ENCODE assay signal across 9 cellular contexts in the genomic region with DNA sequence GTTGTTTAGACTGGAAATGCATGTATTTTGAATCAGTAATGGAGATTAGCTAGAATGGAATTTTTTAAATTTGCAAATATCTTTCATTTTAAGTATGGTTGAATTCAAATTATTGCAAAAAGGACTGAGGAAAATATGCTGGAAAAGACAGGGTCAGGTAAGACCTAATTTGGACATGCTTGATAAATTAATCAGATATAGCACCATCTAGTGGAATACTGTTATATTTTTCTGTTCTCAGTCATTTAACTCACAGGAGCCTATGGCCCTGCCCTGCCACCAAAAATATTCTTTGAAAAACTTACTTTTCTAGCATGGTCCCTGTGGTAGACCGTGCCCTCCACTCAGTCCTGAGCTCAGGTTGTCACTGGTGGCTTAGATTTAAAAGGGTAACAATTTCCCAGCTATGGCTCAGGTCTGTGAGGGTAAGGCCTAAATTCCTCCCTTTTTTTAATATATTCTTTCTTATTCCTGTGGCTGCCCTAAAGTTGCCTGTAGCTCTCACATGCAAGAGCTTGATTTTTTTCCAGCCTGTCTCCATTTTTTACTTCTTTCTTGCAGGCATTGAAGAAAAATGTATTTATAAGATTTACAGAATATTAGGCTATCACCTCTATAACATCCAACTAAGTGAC. TPM values are rescaled to one million over a fixed set of nuclear protein-coding genes. Genes with fewer than 3 reads are reported as not detected.
DNase-seq lines count a peak whose midpoint lies in the region; ATAC-seq and TF ChIP-seq lines count a peak whose summit lies in the region.
"Had no signal": no experiment of that assay in that cellular context is flagged by ENCODE, and none has a peak within 500 bp of the region (broad histone marks: within the 10 kb centered on the region; RNA-seq: fewer than 3 reads in every experiment).

No MANE protein-coding gene starts in this region.

- ATAC-seq in GM18520 (IDR thresholded peaks at IDR 0.05; ENCODE audit: unreplicated experiment) (peak; percentile 81), HG03103 (IDR thresholded peaks at IDR 0.05; ENCODE audit: low read depth, unreplicated experiment) (peak; percentile 71)
- ATAC-seq in stimulated activated effector memory CD8-positive, alpha-beta T cell treated with anti-CD3 and anti-CD28 coated beads, Interleukin-12 subunit alpha, Interleukin-12 subunit beta, amount 100 ng/mL, for 72 hours = peak; percentile 44

- no peaks in the 10 kb centered on the region for H3K36me3 Mint-ChIP-seq in stimulated activated effector memory CD8-positive, alpha-beta T cell treated with anti-CD3 and anti-CD28 coated beads, Interleukin-12 subunit alpha, Interleukin-12 subunit beta, amount 100 ng/mL, for 72 hours
- no peaks in the 10 kb centered on the region for H3K36me3 Mint-ChIP-seq in T-helper 2 cell treated with Interferon-gamma antibody and Interleukin-4, amounts not matched to agents 5 μg/mL and 100 μg/mL, for 36 hours (ENCODE audit: low read depth)

- no peak for TF ChIP-seq POLR2A in adrenal gland (IDR thresholded peaks at IDR 0.05)

- H3K27ac Mint-ChIP-seq in stimulated activated effector memory CD8-positive, alpha-beta T cell treated with anti-CD3 and anti-CD28 coated beads, Interleukin-12 subunit alpha, Interleukin-12 subunit beta, amount 100 ng/mL, for 72 hours = no peak overlapping the region
- no peak overlapping the region for H3K27ac Mint-ChIP-seq in T-helper 2 cell treated with Interferon-gamma antibody and Interleukin-4, amounts not matched to agents 5 μg/mL and 100 μg/mL, for 36 hours

- H3K27ac ChIP-seq in C4-2B (no peak overlapping the region), adrenal gland (no peak overlapping the region)
- H3K27ac ChIP-seq: skin epidermis had no signal

- no peaks in the 10 kb centered on the region for H3K36me3 ChIP-seq in adrenal gland (replicated peaks in 1 of 2)

- intact Hi-C loops in adrenal gland (cut with DNase I) = loop anchor here in 1 of 2 donors (5.0 kb wide), 2 partner anchors 114 to 291 kb away; no protein-coding TSS in a partner anchor

- H3K9me3 ChIP-seq in adrenal gland (replicated peaks in 1 of 3) = peaks cover 0 to 8% (median 4%) of the 10 kb centered on the region in 3 donors

- no peaks in the 10 kb centered on the region for H3K4me1 ChIP-seq in adrenal gland (replicated peaks in 1 of 2)

- peaks cover 32% of the 10 kb centered on the region for H3K27me3 Mint-ChIP-seq in T-helper 2 cell treated with Interferon-gamma antibody and Interleukin-4, amounts not matched to agents 5 μg/mL and 100 μg/mL, for 36 hours (ENCODE audit: low read depth)

- 16 to 35% (median 26%) methylated on average over 1 of the region's 1 CpG for WGBS in adrenal gland, 4 donors

- peak; percentile 79 for TF ChIP-seq CTCF in C4-2B (conservative IDR thresholded peaks at IDR 0.05)
- TF ChIP-seq CTCF in adrenal gland (IDR thresholded peaks at IDR 0.05) = peak; percentile 46 to 71 (median 60)

- no peaks in the 10 kb centered on the region for H3K27me3 ChIP-seq in adrenal gland

- no peak overlapping the region for H3K4me3 Mint-ChIP-seq in stimulated activated effector memory CD8-positive, alpha-beta T cell treated with anti-CD3 and anti-CD28 coated beads, Interleukin-12 subunit alpha, Interleukin-12 subunit beta, amount 100 ng/mL, for 72 hours
- H3K4me3 Mint-ChIP-seq in T-helper 2 cell treated with Interferon-gamma antibody and Interleukin-4, amounts not matched to agents 5 μg/mL and 100 μg/mL, for 36 hours = no peak overlapping the region

- H3K9me3 Mint-ChIP-seq in stimulated activated effector memory CD8-positive, alpha-beta T cell treated with anti-CD3 and anti-CD28 coated beads, Interleukin-12 subunit alpha, Interleukin-12 subunit beta, amount 100 ng/mL, for 72 hours = peaks cover 15% of the 10 kb centered on the region
- peaks cover 19% of the 10 kb centered on the region for H3K9me3 Mint-ChIP-seq in T-helper 2 cell treated with Interferon-gamma antibody and Interleukin-4, amounts not matched to agents 5 μg/mL and 100 μg/mL, for 36 hours

- H3K4me1 Mint-ChIP-seq in stimulated activated effector memory CD8-positive, alpha-beta T cell treated with anti-CD3 and anti-CD28 coated beads, Interleukin-12 subunit alpha, Interleukin-12 subunit beta, amount 100 ng/mL, for 72 hours = no peaks in the 10 kb centered on the region
- H3K4me1 Mint-ChIP-seq in T-helper 2 cell treated with Interferon-gamma antibody and Interleukin-4, amounts not matched to agents 5 μg/mL and 100 μg/mL, for 36 hours (ENCODE audit: low read depth) = no peaks in the 10 kb centered on the region

- DNase-seq in NCI-H226 (peak; percentile 14), adrenal gland (no peak), iPS DF 4.7 (ENCODE audit: extremely low read depth, low spot score) (peak; percentile 46)
- DNase-seq in stimulated activated effector memory CD8-positive, alpha-beta T cell treated with anti-CD3 and anti-CD28 coated beads, Interleukin-12 subunit alpha, Interleukin-12 subunit beta, amount 100 ng/mL, for 72 hours (ENCODE audit: low spot score in 2 of 2) = no peak
- DNase-seq in T-helper 2 cell treated with Interferon-gamma antibody and Interleukin-4, amounts not matched to agents 5 μg/mL and 100 μg/mL, for 36 hours (ENCODE audit: low spot score) = no peak

- H3K4me3 ChIP-seq in adrenal gland = no peak overlapping the region
- H3K4me3 ChIP-seq: skin epidermis had no signal

RNA-seq across cellular contexts. Expression of a gene that starts 25.3 kb away (rescaled TPM):
- 10 to 100 TPM in 7 of 8 donors, 1 to 10 TPM in 1; 4.4 to 43.1 (median 16.0) TPM for total RNA-seq in adrenal gland
- polyA plus RNA-seq in adrenal gland = 10 to 100 TPM in 1 of 3 donors, 1 to 10 TPM in 2; 3.7 to 15.9 (median 4.3) TPM

Comparison
In these comparisons a context has a peak if more than half of its experiments do, and no peak if none do; other contexts are left out.
1. DNase-seq: peak in NCI-H226 (single experiment) and iPS DF 4.7 (single experiment); none in adrenal gland (0 of 7), stimulated activated effector memory CD8-positive, alpha-beta T cell treated with anti-CD3 and anti-CD28 coated beads, Interleukin-12 subunit alpha, Interleukin-12 subunit beta, amount 100 ng/mL, for 72 hours (0 of 2) and T-helper 2 cell treated with Interferon-gamma antibody and Interleukin-4, amounts not matched to agents 5 μg/mL and 100 μg/mL, for 36 hours (single experiment).
2. Peak in every context shown above with its lines, with median percentiles within 50 percentile points of each other: ATAC-seq.